25 cellular contexts compared by ENCODE assay signal in the genomic region with DNA sequence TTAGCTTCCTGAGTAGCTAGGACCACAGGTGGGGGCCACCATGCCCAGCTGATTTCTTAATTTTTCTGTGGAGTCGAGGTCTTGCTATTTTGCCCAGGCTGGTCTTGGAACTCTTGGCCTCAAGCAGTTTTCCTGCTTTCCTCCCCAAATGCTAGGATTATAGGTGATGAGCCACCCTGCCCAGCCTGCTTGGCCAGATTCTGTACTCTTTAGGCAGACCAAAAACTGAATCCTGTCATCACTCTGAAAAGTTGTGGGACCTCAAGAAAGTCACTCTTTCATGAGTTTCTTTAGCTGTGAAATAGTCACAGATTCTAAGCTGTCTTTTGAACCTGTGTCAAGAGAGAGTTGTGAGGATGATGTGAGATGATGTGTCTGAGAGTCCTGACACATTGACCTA.
"Had no signal": no experiment of that assay in that cellular context is flagged by ENCODE, and none has a peak within 500 bp of the region (broad histone marks: within the 10 kb centered on the region; RNA-seq: fewer than 3 reads in every experiment).

No MANE protein-coding gene starts in this region.

- FAIRE-seq: urothelium cell line had no signal

- H3K9me3 Mint-ChIP-seq: stimulated activated effector memory CD8-positive, alpha-beta T cell treated with anti-CD3 and anti-CD28 coated beads, Interleukin-12 subunit alpha, Interleukin-12 subunit beta, amount 100 ng/mL, for 72 hours; stimulated activated memory B cell treated with anti-CD40 and anti-IgM and Interleukin-4, amounts not matched to agents 10 μg/mL and 1 μg/mL and 100 μg/mL, for 72 hours; stimulated activated naive B cell treated with anti-CD40 and anti-IgM and Interleukin-4, amounts not matched to agents 10 μg/mL and 1 μg/mL and 100 μg/mL, for 72 hours; stimulated activated naive CD8-positive, alpha-beta T cell treated with anti-CD3 and anti-CD28 coated beads, Interleukin-15, amount 100 ng/mL, for 72 hours; stimulated activated naive CD8-positive, alpha-beta T cell treated with anti-CD3 and anti-CD28 coated beads, Interleukin-15, Interleukin-2, amounts not matched to agents 100 ng/mL and 50 ng/mL, for 24 hours; type B pancreatic cell had no signal

- H3K27me3 Mint-ChIP-seq: stimulated activated memory B cell treated with anti-CD40 and anti-IgM and Interleukin-4, amounts not matched to agents 10 μg/mL and 1 μg/mL and 100 μg/mL, for 72 hours; stimulated activated naive B cell treated with anti-CD40 and anti-IgM and Interleukin-4, amounts not matched to agents 10 μg/mL and 1 μg/mL and 100 μg/mL, for 72 hours; stimulated activated naive CD8-positive, alpha-beta T cell treated with anti-CD3 and anti-CD28 coated beads, Interleukin-15, amount 100 ng/mL, for 72 hours; stimulated activated naive CD8-positive, alpha-beta T cell treated with anti-CD3 and anti-CD28 coated beads, Interleukin-15, Interleukin-2, amounts not matched to agents 100 ng/mL and 50 ng/mL, for 24 hours; type B pancreatic cell had no signal

- H3K27ac Mint-ChIP-seq: stimulated activated effector memory CD8-positive, alpha-beta T cell treated with anti-CD3 and anti-CD28 coated beads, Interleukin-12 subunit alpha, Interleukin-12 subunit beta, amount 100 ng/mL, for 72 hours; stimulated activated memory B cell treated with anti-CD40 and anti-IgM and Interleukin-4, amounts not matched to agents 10 μg/mL and 1 μg/mL and 100 μg/mL, for 72 hours; stimulated activated naive B cell treated with anti-CD40 and anti-IgM and Interleukin-4, amounts not matched to agents 10 μg/mL and 1 μg/mL and 100 μg/mL, for 72 hours; stimulated activated naive CD8-positive, alpha-beta T cell treated with anti-CD3 and anti-CD28 coated beads, Interleukin-15, amount 100 ng/mL, for 72 hours; stimulated activated naive CD8-positive, alpha-beta T cell treated with anti-CD3 and anti-CD28 coated beads, Interleukin-15, Interleukin-2, amounts not matched to agents 100 ng/mL and 50 ng/mL, for 24 hours; type B pancreatic cell had no signal

- ATAC-seq: stimulated activated naive CD8-positive, alpha-beta T cell treated with anti-CD3 and anti-CD28 coated beads, Interleukin-15, Interleukin-2, amounts not matched to agents 100 U/mL and 50 U/mL, for 24 hours had no signal

- H3K36me3 ChIP-seq: thoracic aorta, thyroid gland, tibial artery, transverse colon, upper lobe of left lung, upper lobe of right lung, uterus had no signal

- H3K4me3 Mint-ChIP-seq: stimulated activated effector memory CD8-positive, alpha-beta T cell treated with anti-CD3 and anti-CD28 coated beads, Interleukin-12 subunit alpha, Interleukin-12 subunit beta, amount 100 ng/mL, for 72 hours; stimulated activated memory B cell treated with anti-CD40 and anti-IgM and Interleukin-4, amounts not matched to agents 10 μg/mL and 1 μg/mL and 100 μg/mL, for 72 hours; stimulated activated naive B cell treated with anti-CD40 and anti-IgM and Interleukin-4, amounts not matched to agents 10 μg/mL and 1 μg/mL and 100 μg/mL, for 72 hours; stimulated activated naive CD8-positive, alpha-beta T cell treated with anti-CD3 and anti-CD28 coated beads, Interleukin-15, amount 100 ng/mL, for 72 hours; stimulated activated naive CD8-positive, alpha-beta T cell treated with anti-CD3 and anti-CD28 coated beads, Interleukin-15, Interleukin-2, amounts not matched to agents 100 ng/mL and 50 ng/mL, for 24 hours; type B pancreatic cell had no signal

- DNase-seq: stimulated activated CD4-positive, alpha-beta T cell treated with anti-CD3 and anti-CD28 coated beads, Interleukin-4, amount 100 ng/mL, for 1 hour; stimulated activated CD4-positive, alpha-beta T cell treated with anti-CD3 and anti-CD28 coated beads, Interleukin-4, amount 100 ng/mL, for 24 hours; stimulated activated CD4-positive, alpha-beta T cell treated with anti-CD3 and anti-CD28 coated beads, Interleukin-4, amount 100 ng/mL, for 4 hours; stimulated activated CD8-positive, alpha-beta memory T cell treated with anti-CD3 and anti-CD28 coated beads, Interleukin-4, amount 100 ng/mL, for 48 hours; stimulated activated naive CD4-positive, alpha-beta T cell treated with Interleukin-2 at 50 U/mL for 16 hours; stimulated activated naive CD8-positive, alpha-beta T cell treated with anti-CD3 and anti-CD28 coated beads, Interleukin-15, amount 100 ng/mL, for 72 hours; stimulated activated naive CD8-positive, alpha-beta T cell treated with anti-CD3 and anti-CD28 coated beads, Interleukin-15, Interleukin-2, amounts not matched to agents 100 U/mL and 50 U/mL, for 24 hours; stomach; testis; thyroid gland; tibial artery; transverse colon; upper lobe of left lung; upper lobe of right lung; uterus had no signal

- H3K4me3 ChIP-seq: stomach, suprapubic skin, testis, thoracic aorta, thyroid gland, tibial artery, tibial nerve, transverse colon, upper lobe of left lung, upper lobe of right lung, uterus, vagina had no signal

- H3K27ac ChIP-seq: stomach, suprapubic skin, testis, thoracic aorta, thyroid gland, tibial artery, tibial nerve, transverse colon, upper lobe of left lung, upper lobe of right lung, uterus, vagina had no signal

- H3K9me3 ChIP-seq: stomach, suprapubic skin, testis, thoracic aorta, thyroid gland, tibial artery, tibial nerve, transverse colon, upper lobe of left lung, upper lobe of right lung, uterus, vagina had no signal

- H3K27me3 ChIP-seq: stomach, suprapubic skin, testis, thyroid gland, tibial artery, tibial nerve, transverse colon, upper lobe of left lung, upper lobe of right lung, uterus, vagina had no signal

- H3K4me1 ChIP-seq: suprapubic skin, testis, upper lobe of right lung, uterus, vagina had no signal
